1 cellular context compared by ENCODE assay signal in the genomic region with DNA sequence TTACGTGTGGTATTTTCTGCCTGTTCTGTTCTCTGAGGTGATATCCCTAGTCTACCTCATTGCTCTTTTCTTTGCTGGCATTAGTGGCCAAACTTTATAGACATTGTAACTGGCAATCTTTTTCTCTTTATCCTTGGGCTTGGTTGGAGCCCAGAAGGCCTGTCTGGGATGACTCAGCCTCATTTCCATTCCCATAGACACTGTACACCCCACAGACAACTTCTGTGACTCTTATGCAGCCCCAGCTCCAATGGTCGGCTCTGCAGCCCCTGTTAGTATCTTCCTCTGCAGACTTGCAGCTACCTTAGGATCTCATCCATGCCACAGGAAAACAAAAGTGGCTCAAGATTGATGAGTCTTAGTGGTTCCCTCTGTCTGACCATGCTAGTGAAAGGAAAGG.
TF ChIP-seq lines count a peak whose summit lies in the region.

No MANE protein-coding gene starts in this region.

TF ChIP-seq in WTC11, 78 proteins besides CTCF, POLR2A, EP300 and RAD21 (continued from another document):
- TF ChIP-seq PRDM15 (CRISPR knock-in tag; IDR thresholded peaks at IDR 0.05) (no peak), PRRX2 (CRISPR knock-in tag; IDR thresholded peaks at IDR 0.05) (no peak), HMGA2 (CRISPR knock-in tag; IDR thresholded peaks at IDR 0.05) (no peak), RELA (CRISPR knock-in tag; IDR thresholded peaks at IDR 0.05; ENCODE audit: borderline replicate concordance) (no peak)
- TF ChIP-seq, protein P1, sequence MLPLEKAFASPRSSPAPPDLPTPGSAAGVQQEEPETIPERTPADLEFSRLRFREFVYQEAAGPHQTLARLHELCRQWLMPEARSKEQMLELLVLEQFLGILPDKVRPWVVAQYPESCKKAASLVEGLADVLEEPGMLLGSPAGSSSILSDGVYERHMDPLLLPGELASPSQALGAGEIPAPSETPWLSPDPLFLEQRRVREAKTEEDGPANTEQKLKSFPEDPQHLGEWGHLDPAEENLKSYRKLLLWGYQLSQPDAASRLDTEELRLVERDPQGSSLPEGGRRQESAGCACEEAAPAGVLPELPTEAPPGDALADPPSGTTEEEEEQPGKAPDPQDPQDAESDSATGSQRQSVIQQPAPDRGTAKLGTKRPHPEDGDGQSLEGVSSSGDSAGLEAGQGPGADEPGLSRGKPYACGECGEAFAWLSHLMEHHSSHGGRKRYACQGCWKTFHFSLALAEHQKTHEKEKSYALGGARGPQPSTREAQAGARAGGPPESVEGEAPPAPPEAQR (CRISPR knock-in tag; IDR thresholded peaks at IDR 0.05) = no peak
